In genomic region chr5:50968296-50969206, GRCh38 we compare ENCODE assay signal across 7 cellular contexts.
DNase-seq lines count a peak whose midpoint lies in the region; ATAC-seq and TF ChIP-seq lines count a peak whose summit lies in the region.

No MANE protein-coding gene starts in this region.

- H3K4me3 ChIP-seq in HAP-1 (peak overlapping the region; percentile 19; the same call in 1 of the 2 replicates), Panc1 (ENCODE audit: low read depth in 2 of 2, low read length in 2 of 2) (peak overlapping the region; percentile 35 to 50; a peak in 3 of 4 replicates), iPS-15b (ENCODE audit: low read depth, low read length) (peak overlapping the region; percentile 60), skeletal muscle tissue (ENCODE audit: low read length in 3 of 3) (peak overlapping the region; percentile 71 to 74 (median 72))

- no peaks in the 10 kb centered on the region for H3K27me3 ChIP-seq in HAP-1 (ENCODE audit: low read depth)
- peaks cover 36% of the 10 kb centered on the region for H3K27me3 ChIP-seq in Panc1 (ENCODE audit: control insufficient read depth, insufficient read depth, low read length)
- H3K27me3 ChIP-seq in iPS-15b (ENCODE audit: control insufficient read depth, insufficient read depth, low read length): peaks cover 75% of the 10 kb centered on the region
- peaks cover 53 to 60% (median 59%) of the 10 kb centered on the region in 3 donors for H3K27me3 ChIP-seq in skeletal muscle tissue (ENCODE audit: control insufficient read depth in 3 of 3, insufficient read depth in 3 of 3, low read length in 3 of 3)

- H3K36me3 ChIP-seq in HAP-1 (replicated peaks) (no peaks in the 10 kb centered on the region), Panc1 (ENCODE audit: control insufficient read depth, insufficient read depth, low read length) (no peaks in the 10 kb centered on the region), iPS-15b (ENCODE audit: control insufficient read depth, insufficient read depth, low read length) (no peaks in the 10 kb centered on the region), skeletal muscle tissue (ENCODE audit: control insufficient read depth in 3 of 3, insufficient read depth in 3 of 3, low read length in 3 of 3) (no peaks in the 10 kb centered on the region)

- CTCF ChIA-PET in Panc1 (lab: Charles Lee): interaction anchor here (0.6 to 0.7 kb wide), 3 partner anchors 50 to 1980 kb away, joined by 3 read pairs; no protein-coding TSS in a partner anchor

- intact Hi-C loops in Panc1 (cut with micrococcal nuclease; ENCODE audit: unreplicated experiment): loop anchor here (2.0 to 10.0 kb wide), 2 partner anchors 20 to 416 kb away; partner anchors contain the start of gene ISL1

- no TSS peak for BruUV-seq in Panc1 (replicated peaks; lab: Mats Ljungman, UMichigan)

- POLR2A ChIA-PET in Panc1 (lab: Charles Lee): no interaction called here

- H3K9ac ChIP-seq in iPS-15b (ENCODE audit: low read depth, low read length) (no peak overlapping the region), skeletal muscle tissue (ENCODE audit: low read depth in 1 of 3, low read length in 3 of 3) (peak overlapping the region in 1 of 3 donors; percentile 3)

- ATAC-seq in Panc1 (no peak), GM18909 (IDR thresholded peaks at IDR 0.05; ENCODE audit: poor library complexity, unreplicated experiment) (no peak), HG03432 (IDR thresholded peaks at IDR 0.05; ENCODE audit: unreplicated experiment) (no peak)

- H3K4me1 ChIP-seq in HAP-1: peaks cover 4% of the 10 kb centered on the region; the same call in 1 of the 2 replicates
- H3K4me1 ChIP-seq in Panc1 (ENCODE audit: control insufficient read depth, insufficient read depth, low read length): peaks cover 11% of the 10 kb centered on the region; the same call in 1 of the 2 replicates
- peaks cover 16% of the 10 kb centered on the region for H3K4me1 ChIP-seq in iPS-15b (ENCODE audit: control insufficient read depth, insufficient read depth, low read length)
- H3K4me1 ChIP-seq in skeletal muscle tissue (ENCODE audit: control insufficient read depth in 3 of 3, insufficient read depth in 3 of 3, low read length in 3 of 3): peaks cover 17 to 24% (median 20%) of the 10 kb centered on the region in 3 donors

- in situ Hi-C loops in HAP-1 (cut with MboI; ENCODE audit: low sequenced_read_pairs) (loop anchor here (25.0 kb wide), 3 partner anchors 1044 to 1694 kb away; no protein-coding TSS in a partner anchor), Panc1 (cut with HindIII; ENCODE audit: low pct_unique_long_range_greater_than_20kb, low sequenced_read_pairs) (no loop called here)

- H3K9me3 ChIP-seq in HAP-1 (no peaks in the 10 kb centered on the region), Panc1 (ENCODE audit: control insufficient read depth, insufficient read depth, low read depth, low read length) (no peaks in the 10 kb centered on the region), iPS-15b (ENCODE audit: control insufficient read depth, insufficient read depth, low read length) (no peaks in the 10 kb centered on the region), skeletal muscle tissue (ENCODE audit: control insufficient read depth in 3 of 3, low read length in 3 of 3) (no peaks in the 10 kb centered on the region)

- no peak for DNase-seq in HAP-1 (ENCODE audit: low spot score in 2 of 2)
- DNase-seq in Panc1 (ENCODE audit: low read depth, low spot score): no peak
- no peak for DNase-seq in HuH-7.5 (ENCODE audit: low spot score)

- no peak overlapping the region for H3K27ac ChIP-seq in Panc1 (ENCODE audit: low read length)
- H3K27ac ChIP-seq in skeletal muscle tissue (ENCODE audit: low read depth, low read length): no peak overlapping the region

- TF ChIP-seq CTCF in Panc1 (IDR thresholded peaks at IDR 0.05): no peak

Comparison
In these comparisons a context has a peak if more than half of its experiments do, and no peak if none do; other contexts are left out.
1. H3K4me3 ChIP-seq: peak in every context shown above with its lines; median percentile 72 in skeletal muscle tissue; 60 in iPS-15b; 42 in Panc1; 19 in HAP-1.